In the genomic region with DNA sequence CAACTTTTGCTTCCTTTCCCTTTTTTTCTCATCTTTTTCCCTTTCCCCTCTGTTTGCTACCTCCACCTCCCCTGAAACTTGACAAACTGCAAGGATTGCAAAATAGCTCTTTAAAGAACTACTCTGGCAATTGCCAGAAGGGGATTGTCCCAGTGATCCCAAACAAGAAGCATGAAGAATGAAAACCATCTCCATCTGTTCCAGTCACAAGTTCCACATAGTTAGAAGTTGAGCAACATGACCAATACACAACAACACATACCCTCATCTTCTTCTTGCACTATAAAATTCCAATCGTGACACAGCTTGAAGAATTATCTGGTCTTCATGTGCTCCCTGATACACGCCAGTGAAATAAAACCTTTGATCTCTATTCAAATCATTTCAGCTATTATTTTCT, we compare ENCODE assay signal across 14 cellular contexts.
"Had no signal": no experiment of that assay in that cellular context is flagged by ENCODE, and none has a peak within 500 bp of the region (broad histone marks: within the 10 kb centered on the region; RNA-seq: fewer than 3 reads in every experiment).

No MANE protein-coding gene starts in this region.

- H3K27me3 Mint-ChIP-seq: activated naive CD8-positive, alpha-beta T cell treated with anti-CD3 and anti-CD28 coated beads for 36 hours had no signal

- H3K36me3 Mint-ChIP-seq: activated naive CD8-positive, alpha-beta T cell treated with anti-CD3 and anti-CD28 coated beads for 36 hours had no signal

- H3K4me3 ChIP-seq: prostate gland had no signal

- H3K4me1 ChIP-seq: prostate gland had no signal

- H3K27ac ChIP-seq: prostate gland had no signal

- H3K36me3 ChIP-seq: prostate gland had no signal

- H3K9me3 ChIP-seq: prostate gland had no signal

- H3K4me3 Mint-ChIP-seq: activated CD4-positive, alpha-beta T cell treated with anti-CD3 and anti-CD28 coated beads, Interleukin-2, amount 10 ng/mL, durations not matched to agents 24 days and 14 days; activated naive CD8-positive, alpha-beta T cell treated with anti-CD3 and anti-CD28 coated beads for 36 hours; nephron; T-helper 2 cell treated with Interferon-gamma antibody and Interleukin-4, amounts not matched to agents 5 μg/mL and 100 μg/mL, for 36 hours had no signal

- H3K27ac Mint-ChIP-seq: activated CD4-positive, alpha-beta T cell treated with anti-CD3 and anti-CD28 coated beads, Interleukin-2, amount 10 ng/mL, durations not matched to agents 24 days and 14 days; activated naive CD8-positive, alpha-beta T cell treated with anti-CD3 and anti-CD28 coated beads for 36 hours; nephron; T-helper 2 cell treated with Interferon-gamma antibody and Interleukin-4, amounts not matched to agents 5 μg/mL and 100 μg/mL, for 36 hours had no signal

- H3K9me3 Mint-ChIP-seq: activated CD4-positive, alpha-beta T cell treated with anti-CD3 and anti-CD28 coated beads, Interleukin-2, amount 10 ng/mL, durations not matched to agents 24 days and 14 days; activated naive CD8-positive, alpha-beta T cell treated with anti-CD3 and anti-CD28 coated beads for 36 hours; nephron; T-helper 2 cell treated with Interferon-gamma antibody and Interleukin-4, amounts not matched to agents 5 μg/mL and 100 μg/mL, for 36 hours had no signal

- DNase-seq: activated CD4-positive, alpha-beta T cell treated with anti-CD3 and anti-CD28 coated beads, Interleukin-2, amount 10 ng/mL, durations not matched to agents 24 days and 14 days; activated CD4-positive, CD25-positive, alpha-beta regulatory T cell; activated naive CD8-positive, alpha-beta T cell treated with anti-CD3 and anti-CD28 coated beads for 36 hours; anterior cingulate cortex; effector CD8-positive, alpha-beta T cell; hypothalamus; kidney glomerular epithelial cell; mesenchymal stem cell; occipital lobe; stimulated activated CD4-positive, alpha-beta T cell treated with anti-CD3 and anti-CD28 coated beads, Interleukin-12 subunit alpha, Interleukin-12 subunit beta, amount 100 ng/mL, for 4 hours; stimulated activated CD4-positive, alpha-beta T cell treated with anti-CD3 and anti-CD28 coated beads, Interleukin-2, amount 100 ng/mL, for 24 hours had no signal

- H3K4me1 Mint-ChIP-seq: activated CD4-positive, alpha-beta T cell treated with anti-CD3 and anti-CD28 coated beads, Interleukin-2, amount 10 ng/mL, durations not matched to agents 24 days and 14 days; nephron had no signal
